36 cellular contexts compared by ENCODE assay signal in the genomic region with DNA sequence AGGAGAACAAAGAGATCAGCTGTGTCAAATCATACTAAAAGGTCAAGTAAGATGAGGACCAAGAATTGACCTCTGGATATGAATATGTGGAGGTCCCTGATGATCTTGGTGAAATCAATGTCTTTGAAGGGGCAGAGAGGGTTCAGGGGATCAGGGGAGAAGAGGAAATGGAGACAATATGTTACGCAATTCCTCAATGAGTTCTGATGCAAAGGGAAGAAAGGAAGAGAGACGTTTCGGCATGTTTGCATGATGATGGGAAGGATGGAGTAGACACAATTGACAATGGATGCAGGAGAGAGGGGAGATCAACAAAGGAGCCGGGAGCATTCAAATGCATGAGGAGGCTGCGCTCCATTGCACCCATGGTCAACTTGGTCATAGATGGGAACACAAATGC. TPM values are rescaled to one million over a fixed set of nuclear protein-coding genes. Genes with fewer than 3 reads are reported as not detected.
"Had no signal": no experiment of that assay in that cellular context is flagged by ENCODE, and none has a peak within 500 bp of the region (broad histone marks: within the 10 kb centered on the region; RNA-seq: fewer than 3 reads in every experiment).

No MANE protein-coding gene starts in this region.

- H3K9ac ChIP-seq: parathyroid adenoma had no signal

- H3K4me3 ChIP-seq: gastrocnemius medialis, left lung, mucosa of descending colon, sigmoid colon, stomach, thyroid gland, vagina had no signal

- DNase-seq: effector CD8-positive, alpha-beta T cell; endodermal cell; foreskin fibroblast; gastrocnemius medialis; head of caudate nucleus; left cardiac atrium; left lung; mesenchymal stem cell; mucosa of descending colon; naive B cell; sigmoid colon; stimulated activated CD4-positive, alpha-beta T cell treated with anti-CD3 and anti-CD28 coated beads, Interleukin-2, amount 100 ng/mL, for 24 hours; stimulated activated CD4-positive, alpha-beta T cell treated with anti-CD3 and anti-CD28 coated beads, Interleukin-4, amount 100 ng/mL, for 24 hours; stimulated activated naive CD4-positive, alpha-beta T cell treated with Interleukin-2 at 50 U/mL for 16 hours; stomach; thyroid gland; trophoblast cell had no signal

- H2AFZ ChIP-seq: parathyroid adenoma had no signal

- H3K27me3 ChIP-seq: gastrocnemius medialis, left lung, sigmoid colon, thyroid gland, vagina had no signal

- ATAC-seq: esophagus mucosa; gastrocnemius medialis; left cardiac atrium; left lung; mucosa of descending colon; natural killer cell treated with Interleukin-12 subunit alpha and Interleukin-12 subunit beta and Interleukin-15 and Interleukin-18, amount 100 ng/mL, for 72 hours; stimulated activated effector memory CD8-positive, alpha-beta T cell treated with anti-CD3 and anti-CD28 coated beads, Interleukin-12 subunit alpha, Interleukin-12 subunit beta, amount 100 ng/mL, for 72 hours had no signal

- H3K9me3 ChIP-seq: gastrocnemius medialis, left lung, mucosa of descending colon, sigmoid colon, stomach, thyroid gland, vagina had no signal

- FAIRE-seq: islet of Langerhans had no signal

- H3K4me1 ChIP-seq: gastrocnemius medialis, left lung, parathyroid adenoma, sigmoid colon, stomach, vagina had no signal

- H3K27ac ChIP-seq: epithelial cell of prostate, gastrocnemius medialis, left lung, parathyroid adenoma, sigmoid colon, stomach, thyroid gland, vagina had no signal

- H3K36me3 ChIP-seq: gastrocnemius medialis, left lung, sigmoid colon, stomach, thyroid gland, vagina had no signal

RNA-seq across cellular contexts. Expression of a gene that starts 36.0 kb away (rescaled TPM):
- total RNA-seq: endodermal cell; esophagus mucosa; glomerular endothelial cell; kidney epithelial cell; left cardiac atrium; left lung; lung microvascular endothelial cell; mesothelial cell of epicardium; natural killer cell treated with Interleukin-12 subunit alpha and Interleukin-12 subunit beta and Interleukin-15 and Interleukin-18, amount 100 ng/mL, for 72 hours; neural crest cell; osteoblast; skeletal muscle tissue; subcutaneous adipose tissue; temporal lobe; thyroid gland; ureter; vagina had no signal

RNA-seq across cellular contexts. Expression of a gene that starts 47.3 kb away (rescaled TPM):
- total RNA-seq: esophagus mucosa; glomerular endothelial cell; kidney epithelial cell; left cardiac atrium; left lung; lower leg skin; lung microvascular endothelial cell; mesothelial cell of epicardium; natural killer cell treated with Interleukin-12 subunit alpha and Interleukin-12 subunit beta and Interleukin-15 and Interleukin-18, amount 100 ng/mL, for 72 hours; neural crest cell; osteoblast; progenitor cell of endocrine pancreas; skeletal muscle tissue; temporal lobe; thyroid gland; ureter; vagina had no signal
- polyA plus RNA-seq: stomach had no signal
